8 cellular contexts compared by ENCODE assay signal in the genomic region with DNA sequence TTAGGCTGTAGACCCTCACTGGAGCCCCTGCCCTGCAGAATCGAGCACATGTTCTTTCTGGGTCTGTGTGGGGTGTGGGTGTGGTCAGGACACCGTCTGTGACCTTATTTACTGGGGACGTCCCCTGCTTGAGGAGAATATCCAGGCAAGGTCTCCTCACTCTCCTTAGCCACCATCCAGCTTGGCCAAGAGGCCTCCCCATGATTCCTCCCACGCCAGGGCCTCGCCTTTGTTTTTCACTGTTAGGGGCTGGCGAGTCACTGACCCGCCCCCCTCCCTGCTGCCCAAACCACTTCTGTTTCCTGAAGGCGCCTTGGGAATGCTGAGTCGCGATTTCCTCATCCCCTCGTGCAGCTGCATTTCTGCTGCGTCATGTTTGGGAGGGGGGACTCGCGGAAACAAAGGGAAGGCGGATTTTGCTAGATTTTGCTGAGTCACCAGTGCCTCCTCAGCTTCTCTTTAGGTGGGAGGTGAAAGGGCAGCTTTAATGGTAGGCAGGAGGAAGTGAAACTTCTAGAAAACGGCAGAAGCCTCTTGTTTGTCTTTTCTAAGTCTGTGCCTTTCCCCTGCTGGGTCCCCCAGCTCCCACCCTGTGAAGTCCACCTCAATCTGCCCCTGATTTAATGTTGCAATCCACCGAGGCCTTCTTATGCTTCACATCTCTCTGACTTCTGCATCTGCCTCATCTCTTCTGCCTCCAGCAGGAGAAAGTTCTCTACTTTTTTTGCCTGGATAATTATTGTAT. TPM values are rescaled to one million over a fixed set of nuclear protein-coding genes. Genes with fewer than 3 reads are reported as not detected.
DNase-seq lines count a peak whose midpoint lies in the region; ATAC-seq and TF ChIP-seq lines count a peak whose summit lies in the region.

No MANE protein-coding gene starts in this region.

- peaks cover 14% of the 10 kb centered on the region for H3K4me1 ChIP-seq in colonic mucosa

- intact Hi-C loops in colonic mucosa (cut with DNase I) = no loop called here

- H3K9ac ChIP-seq in colonic mucosa (ENCODE audit: low read depth in 2 of 2, low read length in 2 of 2) = peak overlapping the region in 1 of 2 donors; percentile 74

- DNase-seq in GDM1 (lab: John Stamatoyannopoulos, UW) (peak; percentile 93), Kasumi-1 (lab: John Stamatoyannopoulos, UW) (peak; percentile 87 to 92), SKM-1 treated with dmso at 0.1 percent for 144 hours (lab: John Stamatoyannopoulos, UW; ENCODE audit: unreplicated experiment) (peak; percentile 97), colonic mucosa (peak; percentile 96), kidney glomerular epithelial cell (lab: John Stamatoyannopoulos, UW) (peak; percentile 83), smooth muscle cell of the brain vasculature (ENCODE audit: low read depth, low spot score) (peak; percentile 98)

- H3K27ac ChIP-seq in colonic mucosa = peak overlapping the region; percentile 79

- H3K27me3 ChIP-seq in colonic mucosa = no peaks in the 10 kb centered on the region

- peak; percentile 54 for ATAC-seq in GM21825 (IDR thresholded peaks at IDR 0.05; ENCODE audit: unreplicated experiment)
- no peak for ATAC-seq in GM21515 (IDR thresholded peaks at IDR 0.05; ENCODE audit: unreplicated experiment)

- no peaks in the 10 kb centered on the region for H3K9me3 ChIP-seq in colonic mucosa

- H3K4me3 ChIP-seq in colonic mucosa = no peak overlapping the region

- H3K36me3 ChIP-seq in colonic mucosa = no peaks in the 10 kb centered on the region

- TF ChIP-seq CTCF in colonic mucosa (IDR thresholded peaks at IDR 0.05) = no peak

RNA-seq across cellular contexts. Expression of gene HMOX1, which starts 4.0 kb away (rescaled TPM):
- 10 to 100 TPM; 31.0 to 50.3 TPM for total RNA-seq in colonic mucosa

RNA-seq across cellular contexts. Expression of gene MCM5, which starts 23.0 kb away (rescaled TPM):
- total RNA-seq in colonic mucosa = 100 to 1,000 TPM in 1 of 2 donors, 10 to 100 TPM in 1; 33.0 to 120 TPM
